In genomic region chr11:33701302-33701701, GRCh38 we compare ENCODE assay signal across 8 cellular contexts. TPM values are rescaled to one million over a fixed set of nuclear protein-coding genes. Genes with fewer than 3 reads are reported as not detected.
A peak's percentile ranks its signal among the peaks of the same experiment; 100 is the strongest.
DNase-seq lines count a peak whose midpoint lies in the region; ATAC-seq and TF ChIP-seq lines count a peak whose summit lies in the region.

No MANE protein-coding gene starts in this region.

- H3K27me3 ChIP-seq in kidney epithelial cell (ENCODE audit: control insufficient read depth, insufficient read depth, low read length) (no peaks in the 10 kb centered on the region), testis (no peaks in the 10 kb centered on the region)

- peak overlapping the region; percentile 15 for H3K4me3 ChIP-seq in kidney epithelial cell (ENCODE audit: low read depth, low read length)
- peak overlapping the region; percentile 63 to 67 for H3K4me3 ChIP-seq in testis

- TF ChIP-seq POLR2A in testis (IDR thresholded peaks at IDR 0.05): no peak

- H3K4me3 Mint-ChIP-seq in stimulated activated naive CD8-positive, alpha-beta T cell treated with anti-CD3 and anti-CD28 coated beads, Interleukin-15, Interleukin-2, amounts not matched to agents 100 ng/mL and 50 ng/mL, for 24 hours: peak overlapping the region; percentile 84
- peak overlapping the region; percentile 84 for H3K4me3 Mint-ChIP-seq in activated naive CD8-positive, alpha-beta T cell treated with anti-CD3 and anti-CD28 coated beads for 36 hours

- peaks cover 7% of the 10 kb centered on the region for H3K4me1 Mint-ChIP-seq in stimulated activated naive CD8-positive, alpha-beta T cell treated with anti-CD3 and anti-CD28 coated beads, Interleukin-15, Interleukin-2, amounts not matched to agents 100 ng/mL and 50 ng/mL, for 24 hours (ENCODE audit: low read depth)
- peaks cover 14% of the 10 kb centered on the region for H3K4me1 Mint-ChIP-seq in activated naive CD8-positive, alpha-beta T cell treated with anti-CD3 and anti-CD28 coated beads for 36 hours

- no peak for DNase-seq in stimulated activated naive CD8-positive, alpha-beta T cell treated with anti-CD3 and anti-CD28 coated beads, Interleukin-15, Interleukin-2, amounts not matched to agents 100 U/mL and 50 U/mL, for 24 hours
- DNase-seq in activated naive CD8-positive, alpha-beta T cell treated with anti-CD3 and anti-CD28 coated beads for 36 hours: no peak
- DNase-seq in kidney epithelial cell (ENCODE audit: low read depth) (no peak), testis (no peak), GM20000 (ENCODE audit: low spot score) (no peak), LoVo (ENCODE audit: low spot score) (no peak)
- no peak for DNase-seq in stimulated activated CD4-positive, alpha-beta T cell treated with anti-CD3 and anti-CD28 coated beads, Interleukin-4, amount 100 ng/mL, for 1 hour

- intact Hi-C loops in testis (cut with DNase I; ENCODE audit: low total_unique reads): no loop called here

- H3K36me3 ChIP-seq in kidney epithelial cell (ENCODE audit: control insufficient read depth, insufficient read depth, low read length): no peaks in the 10 kb centered on the region
- H3K36me3 ChIP-seq in testis (ENCODE audit: low read depth, missing control alignments): no peaks in the 10 kb centered on the region

- ATAC-seq in stimulated activated naive CD8-positive, alpha-beta T cell treated with anti-CD3 and anti-CD28 coated beads, Interleukin-15, Interleukin-2, amounts not matched to agents 100 U/mL and 50 U/mL, for 24 hours: no peak

- H3K9me3 ChIP-seq in testis: no peaks in the 10 kb centered on the region

- H3K4me1 ChIP-seq in testis: peaks cover 17% of the 10 kb centered on the region

- peaks cover 24% of the 10 kb centered on the region for H3K27me3 Mint-ChIP-seq in stimulated activated naive CD8-positive, alpha-beta T cell treated with anti-CD3 and anti-CD28 coated beads, Interleukin-15, Interleukin-2, amounts not matched to agents 100 ng/mL and 50 ng/mL, for 24 hours
- H3K27me3 Mint-ChIP-seq in activated naive CD8-positive, alpha-beta T cell treated with anti-CD3 and anti-CD28 coated beads for 36 hours: peaks cover 11% of the 10 kb centered on the region

- H3K27ac Mint-ChIP-seq in stimulated activated naive CD8-positive, alpha-beta T cell treated with anti-CD3 and anti-CD28 coated beads, Interleukin-15, Interleukin-2, amounts not matched to agents 100 ng/mL and 50 ng/mL, for 24 hours: no peak overlapping the region
- no peak overlapping the region for H3K27ac Mint-ChIP-seq in activated naive CD8-positive, alpha-beta T cell treated with anti-CD3 and anti-CD28 coated beads for 36 hours

- WGBS in testis, 2 donors: 6 to 19% methylated on average over 4 of the region's 4 CpGs

- no peak for TF ChIP-seq CTCF in kidney epithelial cell (IDR thresholded peaks at IDR 0.05; ENCODE audit: insufficient read depth, low read length, poor library complexity, severe bottlenecking)
- no peak for TF ChIP-seq CTCF in testis (IDR thresholded peaks at IDR 0.05)
- TF ChIP-seq CTCF in GM20000 (IDR thresholded peaks at IDR 0.05; ENCODE audit: extremely low read depth, missing control alignments): no peak

- H3K9me3 Mint-ChIP-seq in stimulated activated naive CD8-positive, alpha-beta T cell treated with anti-CD3 and anti-CD28 coated beads, Interleukin-15, Interleukin-2, amounts not matched to agents 100 ng/mL and 50 ng/mL, for 24 hours: no peaks in the 10 kb centered on the region
- no peaks in the 10 kb centered on the region for H3K9me3 Mint-ChIP-seq in activated naive CD8-positive, alpha-beta T cell treated with anti-CD3 and anti-CD28 coated beads for 36 hours

- H3K36me3 Mint-ChIP-seq in stimulated activated naive CD8-positive, alpha-beta T cell treated with anti-CD3 and anti-CD28 coated beads, Interleukin-15, Interleukin-2, amounts not matched to agents 100 ng/mL and 50 ng/mL, for 24 hours (ENCODE audit: low read depth): no peaks in the 10 kb centered on the region
- no peaks in the 10 kb centered on the region for H3K36me3 Mint-ChIP-seq in activated naive CD8-positive, alpha-beta T cell treated with anti-CD3 and anti-CD28 coated beads for 36 hours

- H3K27ac ChIP-seq in testis: peak overlapping the region; percentile 46 to 62

RNA-seq across cellular contexts. Expression of gene C11orf91, which starts 0.7 kb away (rescaled TPM):
- total RNA-seq in activated naive CD8-positive, alpha-beta T cell treated with anti-CD3 and anti-CD28 coated beads for 36 hours: under 1 TPM in 1 of 2 experiments, not detected in 1; 0.28 TPM
- total RNA-seq in kidney epithelial cell (not detected in 2 replicates), testis (under 1 TPM in 1 of 2 donors, not detected in 1; 0.81 TPM)
- polyA plus RNA-seq in testis (ENCODE audit: insufficient read depth, low read depth, low replicate concordance): 12.8 TPM

RNA-seq across cellular contexts. Expression of gene CD59, which starts 34.9 kb away (rescaled TPM):
- total RNA-seq in activated naive CD8-positive, alpha-beta T cell treated with anti-CD3 and anti-CD28 coated beads for 36 hours: 10 to 100 TPM; 58.4 to 60.3 TPM
- 468 and 469 TPM in 2 replicates for total RNA-seq in kidney epithelial cell
- 100 to 1,000 TPM; 157 to 230 TPM for total RNA-seq in testis
- polyA plus RNA-seq in testis (ENCODE audit: insufficient read depth, low read depth, low replicate concordance): 343 TPM
